ENCODE assay signal across 9 cellular contexts in genomic region chr11:109865558-109866186, GRCh38.
A peak's percentile ranks its signal among the peaks of the same experiment; 100 is the strongest.
DNase-seq lines count a peak whose midpoint lies in the region; ATAC-seq and TF ChIP-seq lines count a peak whose summit lies in the region.
"Had no signal": no experiment of that assay in that cellular context is flagged by ENCODE, and none has a peak within 500 bp of the region (broad histone marks: within the 10 kb centered on the region; RNA-seq: fewer than 3 reads in every experiment).

No MANE protein-coding gene starts in this region.

- H4K20me1 ChIP-seq in neural progenitor cell (ENCODE audit: low read depth), result no peaks in the 10 kb centered on the region

- no peak overlapping the region for H3K9ac ChIP-seq in neural progenitor cell

- TF ChIP-seq CTCF in body of pancreas (IDR thresholded peaks at IDR 0.05), result peak in 5 of 7 experiments; percentile 6 to 46 (median 44)
- peak; percentile 30 for TF ChIP-seq CTCF in neural progenitor cell (IDR thresholded peaks at IDR 0.05)

- H3K4me2 ChIP-seq in neural progenitor cell, result no peak overlapping the region

- H3F3A ChIP-seq in neural progenitor cell (ENCODE audit: low read depth), result no peaks in the 10 kb centered on the region

- no peak overlapping the region for H2AFZ ChIP-seq in neural progenitor cell (replicated peaks)

- H3K27me3 Mint-ChIP-seq in neural progenitor cell (ENCODE audit: insufficient read depth, low read depth), result peaks cover 2% of the 10 kb centered on the region

- intact Hi-C loops in body of pancreas (cut with DNase I), result no loop called here

- H3K4me3 Mint-ChIP-seq in neural progenitor cell, result no peak overlapping the region

- H3K4me3 ChIP-seq in body of pancreas (no peak overlapping the region), neural progenitor cell (no peak overlapping the region)
- H3K4me3 ChIP-seq: lower lobe of right lung had no signal

- DNase-seq in ELR (ENCODE audit: low read depth) (peak; percentile 7), M059J (ENCODE audit: low read depth) (peak; percentile 59), body of pancreas (peak; percentile 18 to 56 (median 46)), neural progenitor cell (ENCODE audit: low spot score) (no peak)
- DNase-seq: lower lobe of right lung had no signal

- H3K27ac Mint-ChIP-seq in neural progenitor cell, result peak overlapping the region; percentile 54

- no peaks in the 10 kb centered on the region for H3K36me3 ChIP-seq in body of pancreas (replicated peaks in 1 of 2; ENCODE audit: insufficient read depth in 1 of 2, low read depth in 2 of 2)
- H3K36me3 ChIP-seq in neural progenitor cell, result no peaks in the 10 kb centered on the region
- H3K36me3 ChIP-seq: lower lobe of right lung had no signal

- H3K4me1 Mint-ChIP-seq in neural progenitor cell, result peaks cover 38% of the 10 kb centered on the region

- WGBS in body of pancreas, 2 donors, result 38 to 58% methylated on average over 1 to 4 of the region's 4 CpGs

- H3K27me3 ChIP-seq in body of pancreas (no peaks in the 10 kb centered on the region), neural progenitor cell (no peaks in the 10 kb centered on the region)

- no peaks in the 10 kb centered on the region for H3K9me3 ChIP-seq in body of pancreas
- no peaks in the 10 kb centered on the region for H3K9me3 ChIP-seq in neural progenitor cell (ENCODE audit: low read depth)
- H3K9me3 ChIP-seq: lower lobe of right lung had no signal

- no peak overlapping the region for H3K27ac ChIP-seq in body of pancreas
- no peak overlapping the region for H3K27ac ChIP-seq in neural progenitor cell
- H3K27ac ChIP-seq: lower lobe of right lung had no signal

- no peaks in the 10 kb centered on the region for H3K79me2 ChIP-seq in neural progenitor cell (ENCODE audit: low read depth)

- H3K4me1 ChIP-seq in body of pancreas, result peaks cover 7% of the 10 kb centered on the region
- H3K4me1 ChIP-seq in neural progenitor cell, result peaks cover 6% of the 10 kb centered on the region
- H3K4me1 ChIP-seq: lower lobe of right lung had no signal

- ATAC-seq in body of pancreas, result peak; percentile 69
- ATAC-seq in GM21447 (IDR thresholded peaks at IDR 0.05; ENCODE audit: unreplicated experiment), result no peak
- ATAC-seq in GM21619 (IDR thresholded peaks at IDR 0.05; ENCODE audit: unreplicated experiment), result no peak
- ATAC-seq in GM21576 (IDR thresholded peaks at IDR 0.05; ENCODE audit: unreplicated experiment), result no peak
- ATAC-seq in GM18505 (IDR thresholded peaks at IDR 0.05; ENCODE audit: unreplicated experiment), result no peak

- peaks cover 2% of the 10 kb centered on the region for H3K36me3 Mint-ChIP-seq in neural progenitor cell

- H3K9me3 Mint-ChIP-seq in neural progenitor cell, result no peaks in the 10 kb centered on the region

- TF ChIP-seq POLR2A in body of pancreas (IDR thresholded peaks at IDR 0.05) (no peak), GM18505 (IDR thresholded peaks at IDR 0.05; ENCODE audit: borderline replicate concordance, extremely low read depth, insufficient read depth, insufficient read length) (no peak)
